ENCODE assay signal across 1 cellular context in genomic region chr5:3122216-3122615, GRCh38.
TF ChIP-seq lines count a peak whose summit lies in the region.

No MANE protein-coding gene starts in this region.

TF ChIP-seq in WTC11, 78 proteins besides CTCF, POLR2A, EP300 and RAD21:
- no peak for TF ChIP-seq ZNF219 (CRISPR knock-in tag; IDR thresholded peaks at IDR 0.05; ENCODE audit: borderline replicate concordance)
- TF ChIP-seq RORB (CRISPR knock-in tag; IDR thresholded peaks at IDR 0.05) = no peak
- no peak for TF ChIP-seq HMGA2 (CRISPR knock-in tag; IDR thresholded peaks at IDR 0.05)
- no peak for TF ChIP-seq MXD4 (CRISPR knock-in tag; IDR thresholded peaks at IDR 0.05; ENCODE audit: borderline replicate concordance)
- TF ChIP-seq IRF2 (CRISPR knock-in tag; IDR thresholded peaks at IDR 0.05; ENCODE audit: borderline replicate concordance, low read depth) = no peak
- TF ChIP-seq ERG (CRISPR knock-in tag; IDR thresholded peaks at IDR 0.05) = no peak
- no peak for TF ChIP-seq ARID4B (CRISPR knock-in tag; IDR thresholded peaks at IDR 0.05; ENCODE audit: borderline replicate concordance)
- TF ChIP-seq E2F5 (CRISPR knock-in tag; IDR thresholded peaks at IDR 0.05) = no peak
- no peak for TF ChIP-seq ZSCAN18 (CRISPR knock-in tag; IDR thresholded peaks at IDR 0.05)
- no peak for TF ChIP-seq ZNF423 (CRISPR knock-in tag; IDR thresholded peaks at IDR 0.05)
- TF ChIP-seq ZNF425 (CRISPR knock-in tag; conservative IDR thresholded peaks at IDR 0.05) = no peak
